In genomic region chr22:50326959-50327710, GRCh38 we compare ENCODE assay signal across 8 cellular contexts. TPM values are rescaled to one million over a fixed set of nuclear protein-coding genes. Genes with fewer than 3 reads are reported as not detected.
DNase-seq lines count a peak whose midpoint lies in the region; ATAC-seq, FAIRE-seq and TF ChIP-seq lines count a peak whose summit lies in the region.

Gene DENND6B, minus strand, starts transcription at chr22:50327012. Its CDS starts 24 bp downstream, at chr22:50326988.

- TF ChIP-seq CTCF in A673 (conservative IDR thresholded peaks at IDR 0.05; ENCODE audit: low read depth, low read length) (no peak; the same call in 1 of the 2 replicates), lung (IDR thresholded peaks at IDR 0.05; ENCODE audit: control extremely low read depth, extremely low read depth) (peak; percentile 51)

- FAIRE-seq in GM18507 (lab: Jason Lieb, UNC) = peak; percentile 84

- H3K27ac ChIP-seq in A673 (ENCODE audit: low read depth, low read length, poor library complexity, severe bottlenecking) = peak within 1 kb of the TSS; percentile 94
- H3K27ac ChIP-seq in ectodermal cell (ENCODE audit: insufficient read depth, low read depth, low read length, poor library complexity, severe bottlenecking) = no peak within 1 kb of the TSS
- peak within 1 kb of the TSS; percentile 96 to 99 for H3K27ac ChIP-seq in lung (ENCODE audit: low read depth in 1 of 2, low read length in 1 of 2)

- CTCF ChIA-PET in A673 (lab: Charles Lee) = interaction anchor here (0.6 to 1.7 kb wide), 3 partner anchors 14 to 388 kb away, joined by 3 to 9 read pairs (median 5); no protein-coding TSS in a partner anchor

- BruUV-seq in A673 (replicated peaks; lab: Mats Ljungman, UMichigan) = no TSS peak

- POLR2A ChIA-PET in A673 (lab: Charles Lee; ENCODE audit: low non-redundant PET) = interaction anchor here (0.6 kb wide), 1 partner anchor 66 kb away, joined by 4 read pairs; no protein-coding TSS in a partner anchor

- H3K4me3 ChIP-seq in A673 (ENCODE audit: low read depth, low read length, poor library complexity, severe bottlenecking) (peak within 1 kb of the TSS; percentile 79), ectodermal cell (ENCODE audit: insufficient read depth, low read depth, low read length) (peak within 1 kb of the TSS; percentile 61), lung (peak within 1 kb of the TSS; percentile 85)

- WGBS in ectodermal cell, 2 experiments = 11 to 12% methylated on average over 104 of the region's 104 CpGs
- 1% methylated on average over 73 to 104 of the region's 104 CpGs for WGBS in lung, 2 donors

- H3K36me3 ChIP-seq in A673 (ENCODE audit: insufficient read depth, low read length, poor library complexity, severe bottlenecking) (no peaks in the 10 kb centered on the region), ectodermal cell (ENCODE audit: control insufficient read depth, insufficient read depth, low read length) (no peaks in the 10 kb centered on the region), lung (ENCODE audit: control insufficient read depth in 2 of 2, insufficient read depth in 2 of 2, low read length in 2 of 2) (no peaks in the 10 kb centered on the region)

- ATAC-seq in HG03097 (IDR thresholded peaks at IDR 0.05; ENCODE audit: low FRiP score, unreplicated experiment) = peak; percentile 83
- peak; percentile 95 for ATAC-seq in lung (ENCODE audit: insufficient read depth, low FRiP score)

- intact Hi-C loops in A673 (cut with micrococcal nuclease; ENCODE audit: unreplicated experiment) = loop anchor here (2.0 kb wide), 1 partner anchor 50 kb away; no protein-coding TSS in a partner anchor

- no peaks in the 10 kb centered on the region for H3K9me3 ChIP-seq in A673 (ENCODE audit: low read depth, low read length, poor library complexity, severe bottlenecking)
- no peaks in the 10 kb centered on the region for H3K9me3 ChIP-seq in ectodermal cell (ENCODE audit: control insufficient read depth, low read length)
- H3K9me3 ChIP-seq in lung (ENCODE audit: control insufficient read depth in 2 of 2, insufficient read depth in 1 of 2, low read length in 1 of 2) = no peaks in the 10 kb centered on the region

- DNase-seq in A673 (ENCODE audit: low spot score) (peak; percentile 88), GM18507 (ENCODE audit: extremely low spot score, insufficient read length, low read depth) (peak; percentile 77), NCI-H460 (ENCODE audit: extremely low read depth, low read depth) (peak; percentile 59), lung (ENCODE audit: low spot score) (peak; percentile 77)
- peak; percentile 69 to 72 for DNase-seq in activated CD4-positive, alpha-beta T cell treated with anti-CD3 and anti-CD28 coated beads, Interleukin-2, amount 50 U/mL, for 48 hours
- DNase-seq in stimulated activated CD4-positive, alpha-beta T cell treated with anti-CD3 and anti-CD28 coated beads, TNF-alpha, amount 100 ng/mL, for 4 hours (ENCODE audit: low read depth in 3 of 3) = peak; percentile 40 to 65 (median 43)

- H3K27me3 ChIP-seq in A673 (replicated peaks; ENCODE audit: insufficient read depth, low read depth, low read length, poor library complexity) = no peaks in the 10 kb centered on the region
- peaks cover 9% of the 10 kb centered on the region for H3K27me3 ChIP-seq in ectodermal cell (ENCODE audit: control insufficient read depth, insufficient read depth, low read length, poor library complexity, severe bottlenecking)
- H3K27me3 ChIP-seq in lung (ENCODE audit: control insufficient read depth, insufficient read depth) = no peaks in the 10 kb centered on the region

- H3K4me1 ChIP-seq in A673 (ENCODE audit: insufficient read depth, low read length, poor library complexity, severe bottlenecking) (peaks cover 10% of the 10 kb centered on the region), ectodermal cell (ENCODE audit: control insufficient read depth, insufficient read depth, low read length) (peaks cover 5% of the 10 kb centered on the region), lung (ENCODE audit: control insufficient read depth in 2 of 2, insufficient read depth in 2 of 2, low read length in 2 of 2) (peaks cover 0 to 7% of the 10 kb centered on the region in 2 donors)

RNA-seq across cellular contexts. Expression of gene DENND6B, which starts in this region (rescaled TPM):
- total RNA-seq in A673 (2021) = 5.3 and 10.8 TPM in 2 replicates
- total RNA-seq in NCI-H460 (2014; rRNA removed; shearing (Covaris generic)) = 0.81 and 1.5 TPM in 2 replicates
- polyA plus RNA-seq in NCI-H460 (2014; cell fraction: nucleus; rRNA removed) = 4.9 and 5.9 TPM in 2 replicates
- polyA plus RNA-seq in ectodermal cell (2013, experiment 1 of 4) = 15.7 TPM
- 16.1 TPM for polyA plus RNA-seq in ectodermal cell (2013, experiment 2 of 4)
- 13.9 TPM for polyA plus RNA-seq in ectodermal cell (2013, experiment 3 of 4)
- 14.5 TPM for polyA plus RNA-seq in ectodermal cell (2013, experiment 4 of 4)
- total RNA-seq in lung = 10 to 100 TPM; 10.5 to 26.0 TPM
- 10 to 100 TPM in 1 of 2 donors, 1 to 10 TPM in 1; 8.0 to 14.7 TPM for polyA plus RNA-seq in lung
